8 cellular contexts compared by ENCODE assay signal in genomic region chr1:222464841-222465210, GRCh38.
DNase-seq lines count a peak whose midpoint lies in the region; ATAC-seq and TF ChIP-seq lines count a peak whose summit lies in the region.

No MANE protein-coding gene starts in this region.

- H3K4me3 Mint-ChIP-seq in CD14-positive monocyte, result peak overlapping the region; percentile 81 to 84

- peaks cover 0 to 12% (median 1%) of the 10 kb centered on the region in 3 donors for H3K27me3 Mint-ChIP-seq in CD14-positive monocyte (ENCODE audit: low read depth in 3 of 3)

- no peak for TF ChIP-seq CTCF in CD14-positive monocyte (IDR thresholded peaks at IDR 0.05)

- H3K27ac Mint-ChIP-seq in CD14-positive monocyte, result peak overlapping the region in 6 of 7 donors; percentile 34 to 76 (median 55)

- intact Hi-C loops in CD14-positive monocyte (cut with micrococcal nuclease) (loop anchor here (2.0 to 10.0 kb wide), 5 partner anchors 167 to 660 kb away; partner anchors contain the start of genes AIDA (in 1 of the 2) and BROX (in 1 of the 2)), left ventricle myocardium superior (cut with micrococcal nuclease) (loop anchor here (5.0 kb wide), 1 partner anchor 167 kb away; no protein-coding TSS in a partner anchor), aorta (cut with DNase I) (loop anchor here (1.0 to 10.0 kb wide), 3 partner anchors 169 to 250 kb away; partner anchors contain the start of genes AIDA (in 1 of the 2) and BROX (in 1 of the 2))

- no peaks in the 10 kb centered on the region for H3K4me1 ChIP-seq in aorta (ENCODE audit: control insufficient read depth in 1 of 2, insufficient read depth in 2 of 2, low read length in 2 of 2)

- ATAC-seq in GM21367 (IDR thresholded peaks at IDR 0.05; ENCODE audit: unreplicated experiment) (peak; percentile 3), left ventricle myocardium superior (peak; percentile 40), aorta (ENCODE audit: low FRiP score) (peak; percentile 58)

- peak overlapping the region in 1 of 2 donors; percentile 41 for H3K27ac ChIP-seq in aorta (ENCODE audit: low read depth in 1 of 2, low read length in 2 of 2)

- no peaks in the 10 kb centered on the region for H3K27me3 ChIP-seq in aorta (ENCODE audit: control insufficient read depth in 1 of 2, insufficient read depth in 2 of 2, low read length in 1 of 2)

- H3K36me3 Mint-ChIP-seq in CD14-positive monocyte, result no peaks in the 10 kb centered on the region

- no peaks in the 10 kb centered on the region for H3K9me3 ChIP-seq in aorta (ENCODE audit: control insufficient read depth, low read length)

- peak overlapping the region in 1 of 2 donors; percentile 29 for H3K4me3 ChIP-seq in aorta (ENCODE audit: low read length in 2 of 2)

- 17 to 18% methylated on average over 10 of the region's 10 CpGs for WGBS in aorta, 2 donors

- H3K36me3 ChIP-seq in aorta (ENCODE audit: control insufficient read depth in 1 of 2, insufficient read depth in 2 of 2, low read length in 1 of 2), result no peaks in the 10 kb centered on the region

- peaks cover 14% of the 10 kb centered on the region for H3K4me1 Mint-ChIP-seq in CD14-positive monocyte

- DNase-seq in CD14-positive monocyte (ENCODE audit: low spot score) (no peak), HuH-7 (ENCODE audit: low spot score) (peak; percentile 76), SKM-1 (lab: John Stamatoyannopoulos, UW; ENCODE audit: unreplicated experiment) (peak; percentile 63), left ventricle myocardium superior (peak; percentile 59), pulmonary artery endothelial cell (ENCODE audit: low read depth, low spot score) (peak; percentile 22), aorta (peak; percentile 69 to 86)
- peak; percentile 33 for DNase-seq in activated naive CD8-positive, alpha-beta T cell treated with anti-CD3 and anti-CD28 coated beads, Interleukin-2, amount 50 U/mL, for 16 hours (ENCODE audit: low read depth, low spot score)

- H3K9me3 Mint-ChIP-seq in CD14-positive monocyte, result peaks cover 0 to 5% (median 0%) of the 10 kb centered on the region in 7 donors

Comparison
In these comparisons a context has a peak if more than half of its experiments do, and no peak if none do; other contexts are left out.
1. ATAC-seq: peak in every context shown above with its lines; median percentile 58 in aorta; 40 in left ventricle myocardium superior; 3 in GM21367.